In the genomic region with DNA sequence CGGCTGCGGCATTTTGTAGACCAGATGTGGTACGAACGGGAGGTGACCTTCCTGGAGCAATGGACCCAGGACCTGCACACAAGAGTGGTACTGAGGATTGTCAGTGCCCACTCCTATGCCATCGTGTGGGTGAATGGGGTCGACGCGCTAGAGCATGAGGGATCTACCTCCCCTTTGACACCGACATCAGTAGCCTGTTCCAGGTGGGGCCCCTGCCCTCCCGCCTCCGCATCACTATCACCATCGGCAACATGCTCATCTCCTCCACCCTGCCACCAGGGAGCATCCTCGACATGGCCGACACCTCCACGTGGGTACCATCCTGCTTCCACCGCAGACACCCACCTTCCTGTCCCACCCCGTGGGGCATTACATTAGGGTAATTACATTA, we compare ENCODE assay signal across 8 cellular contexts. TPM values are rescaled to one million over a fixed set of nuclear protein-coding genes. Genes with fewer than 3 reads are reported as not detected.
DNase-seq lines count a peak whose midpoint lies in the region; ATAC-seq and TF ChIP-seq lines count a peak whose summit lies in the region.

No MANE protein-coding gene starts in this region.

- WGBS in esophagus, 2 donors: 45 to 52% methylated on average over 17 of the region's 17 CpGs

- DNase-seq in BE2C (peak; percentile 33), WERI-Rb-1 (peak; percentile 56), gastrocnemius medialis (no peak), DMS79 (lab: John Stamatoyannopoulos, UW) (no peak), NOMO-1 treated with dmso at 0.1 percent for 144 hours (lab: John Stamatoyannopoulos, UW; ENCODE audit: unreplicated experiment) (no peak)

- peaks cover 3% of the 10 kb centered on the region for H3K36me3 ChIP-seq in BE2C
- peaks cover 5% of the 10 kb centered on the region for H3K36me3 ChIP-seq in WERI-Rb-1
- H3K36me3 ChIP-seq in esophagus (ENCODE audit: control insufficient read depth in 2 of 2, insufficient read depth in 2 of 2, low read length in 1 of 2): no peaks in the 10 kb centered on the region
- H3K36me3 ChIP-seq in gastrocnemius medialis: no peaks in the 10 kb centered on the region

- TF ChIP-seq CTCF in BE2C (IDR thresholded peaks at IDR 0.05; ENCODE audit: low read depth, low read length) (peak; percentile 31), WERI-Rb-1 (IDR thresholded peaks at IDR 0.05; ENCODE audit: low read depth, low read length) (peak; percentile 49), gastrocnemius medialis (IDR thresholded peaks at IDR 0.05 in 4 of 5, conservative IDR thresholded peaks at IDR 0.05 in 1 of 5) (no peak)

- H3K4me1 ChIP-seq in BE2C (no peaks in the 10 kb centered on the region), esophagus (ENCODE audit: control insufficient read depth in 2 of 2, insufficient read depth in 2 of 2, low read length in 1 of 2) (peaks cover 0 to 5% of the 10 kb centered on the region in 2 donors), gastrocnemius medialis (peaks cover 0 to 7% of the 10 kb centered on the region in 2 donors)

- H3K9me3 ChIP-seq in BE2C (no peaks in the 10 kb centered on the region), WERI-Rb-1 (ENCODE audit: severe bottlenecking) (no peaks in the 10 kb centered on the region), esophagus (ENCODE audit: control insufficient read depth in 2 of 2, insufficient read depth in 1 of 2, low read depth in 1 of 2, low read length in 1 of 2) (peaks cover 0 to 3% of the 10 kb centered on the region in 2 donors), gastrocnemius medialis (no peaks in the 10 kb centered on the region)

- H3K27ac ChIP-seq in WERI-Rb-1: peak overlapping the region; percentile 66
- peak overlapping the region; percentile 6 to 76 for H3K27ac ChIP-seq in esophagus (ENCODE audit: low read depth in 2 of 2, low read length in 1 of 2)
- H3K27ac ChIP-seq in gastrocnemius medialis: peak overlapping the region in 3 of 4 donors; percentile 56 to 67 (median 65)

- H3K27me3 ChIP-seq in BE2C: no peaks in the 10 kb centered on the region
- H3K27me3 ChIP-seq in WERI-Rb-1 (ENCODE audit: insufficient read depth, low read depth, severe bottlenecking): no peaks in the 10 kb centered on the region
- no peaks in the 10 kb centered on the region for H3K27me3 ChIP-seq in esophagus (ENCODE audit: control insufficient read depth in 1 of 2, insufficient read depth in 2 of 2, low read length in 2 of 2)
- no peaks in the 10 kb centered on the region for H3K27me3 ChIP-seq in gastrocnemius medialis

- TF ChIP-seq POLR2A in gastrocnemius medialis (IDR thresholded peaks at IDR 0.05): no peak

- intact Hi-C loops in gastrocnemius medialis (cut with DNase I; ENCODE audit: low total_unique reads): no loop called here

- in situ Hi-C loops in gastrocnemius medialis (cut with MboI; ENCODE audit: low sequenced_read_pairs in 4 of 4): no loop called here

- ATAC-seq in GM21737 (IDR thresholded peaks at IDR 0.05; ENCODE audit: unreplicated experiment): peak; percentile 1
- ATAC-seq in gastrocnemius medialis: peak in 1 of 2 donors; percentile 9
- ATAC-seq in GM19452 (IDR thresholded peaks at IDR 0.05; ENCODE audit: unreplicated experiment): no peak

- H3K4me3 ChIP-seq in BE2C (ENCODE audit: low read depth, low read length) (peak overlapping the region; percentile 72), WERI-Rb-1 (ENCODE audit: low read depth, low read length) (peak overlapping the region; percentile 55), esophagus (ENCODE audit: low read depth in 1 of 2, low read length in 2 of 2) (peak overlapping the region; percentile 51 to 73), gastrocnemius medialis (peak overlapping the region; percentile 62 to 79 (median 74))

RNA-seq across cellular contexts. Expression of gene SMARCA5, which starts 46.2 kb away (rescaled TPM):
- 44.0 TPM for polyA plus RNA-seq in BE2C (2012; ENCODE audit: insufficient read depth, insufficient read length, low read depth)
- 10 to 100 TPM in 1 of 2 donors, 1 to 10 TPM in 1; 5.7 to 11.1 TPM for polyA plus RNA-seq in esophagus
- total RNA-seq in gastrocnemius medialis: 10 to 100 TPM; 19.7 to 27.8 (median 26.7) TPM

Comparison
In these comparisons a context has a peak if more than half of its experiments do, and no peak if none do; other contexts are left out.
1. DNase-seq: peak in BE2C (single experiment) and WERI-Rb-1 (single experiment); none in gastrocnemius medialis (0 of 2), DMS79 (single experiment) and NOMO-1 treated with dmso at 0.1 percent for 144 hours (single experiment).
2. CTCF ChIP-seq: peak in BE2C (single experiment) and WERI-Rb-1 (single experiment); none in gastrocnemius medialis (0 of 5).
3. Peak in every context shown above with its lines, with median percentiles within 50 percentile points of each other: H3K4me3 ChIP-seq and H3K27ac ChIP-seq.